10 cellular contexts compared by ENCODE assay signal in the genomic region with DNA sequence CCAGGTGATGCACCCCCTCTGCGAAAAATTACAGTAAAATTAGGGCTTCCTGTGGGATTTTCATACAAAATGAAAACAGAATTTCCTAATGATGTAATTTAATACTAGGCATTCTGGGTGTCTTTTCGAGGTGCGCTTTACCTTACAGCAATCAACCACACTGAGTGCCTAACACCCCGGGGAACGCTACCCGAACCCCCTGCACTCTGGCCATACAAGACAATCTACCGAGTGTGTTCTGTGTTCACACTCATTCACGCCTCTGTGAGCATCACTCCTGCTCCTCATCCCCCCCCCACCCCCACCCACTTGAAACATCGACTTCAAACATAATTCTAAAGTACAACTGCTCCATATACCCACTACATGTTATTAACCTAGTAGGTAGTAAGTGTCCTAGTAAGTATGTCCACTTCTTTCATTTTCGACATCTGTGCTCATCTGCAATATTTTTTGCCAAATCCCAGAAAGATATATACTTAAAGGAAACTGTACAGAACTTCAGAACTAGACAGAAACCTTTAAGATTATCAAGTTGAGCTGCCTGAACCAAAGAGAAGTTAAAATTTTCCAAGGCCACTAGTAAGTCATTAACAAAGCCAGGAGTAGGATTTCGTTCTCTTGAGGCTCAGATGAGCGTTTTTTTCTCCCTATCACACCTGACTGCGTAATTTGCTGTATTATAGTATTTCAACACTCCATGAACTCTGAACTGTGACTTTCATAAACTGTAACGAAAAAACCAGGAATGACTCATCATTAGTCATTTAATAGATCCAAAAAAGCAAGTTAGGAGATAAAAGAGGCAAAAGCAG.
DNase-seq lines count a peak whose midpoint lies in the region; ATAC-seq and TF ChIP-seq lines count a peak whose summit lies in the region.
"Had no signal": no experiment of that assay in that cellular context is flagged by ENCODE, and none has a peak within 500 bp of the region (broad histone marks: within the 10 kb centered on the region; RNA-seq: fewer than 3 reads in every experiment).

No MANE protein-coding gene starts in this region.

- H3K9me3 ChIP-seq in RWPE2 (ENCODE audit: severe bottlenecking) (no peaks in the 10 kb centered on the region), endodermal cell (ENCODE audit: control insufficient read depth, low read length) (no peaks in the 10 kb centered on the region)

- peaks cover 52% of the 10 kb centered on the region for H3K36me3 Mint-ChIP-seq in HFFc6 (ENCODE audit: low read depth)
- peaks cover 1% of the 10 kb centered on the region for H3K36me3 Mint-ChIP-seq in endodermal cell (ENCODE audit: low read depth)
- H3K36me3 Mint-ChIP-seq: activated CD8-positive, alpha-beta memory T cell treated with anti-CD3 and anti-CD28 coated beads, Interleukin-2, amount 10 ng/mL, durations not matched to agents 7 days and 5 days had no signal

- H3K27ac Mint-ChIP-seq in HFFc6 (peak overlapping the region; percentile 81), endodermal cell (no peak overlapping the region)
- H3K27ac Mint-ChIP-seq: activated CD8-positive, alpha-beta memory T cell treated with anti-CD3 and anti-CD28 coated beads, Interleukin-2, amount 10 ng/mL, durations not matched to agents 7 days and 5 days had no signal

- peaks cover 15% of the 10 kb centered on the region for H3K27me3 Mint-ChIP-seq in HFFc6 (ENCODE audit: insufficient read depth)
- no peaks in the 10 kb centered on the region for H3K27me3 Mint-ChIP-seq in endodermal cell (ENCODE audit: insufficient read depth)
- H3K27me3 Mint-ChIP-seq: activated CD8-positive, alpha-beta memory T cell treated with anti-CD3 and anti-CD28 coated beads, Interleukin-2, amount 10 ng/mL, durations not matched to agents 7 days and 5 days had no signal

- H3K27me3 ChIP-seq in RWPE2 (ENCODE audit: insufficient read depth, poor library complexity, severe bottlenecking) (no peaks in the 10 kb centered on the region), endodermal cell (ENCODE audit: control insufficient read depth, insufficient read depth, low read length, poor library complexity, severe bottlenecking) (no peaks in the 10 kb centered on the region)

- H3K27ac ChIP-seq in RWPE2 (ENCODE audit: poor library complexity, severe bottlenecking): peak overlapping the region; percentile 54
- H3K27ac ChIP-seq in endodermal cell (ENCODE audit: low read depth, low read length): no peak overlapping the region

- peak; percentile 66 for DNase-seq in HFFc6
- no peak for DNase-seq in RWPE2 (ENCODE audit: low spot score)
- DNase-seq in fibroblast of the conjunctiva (ENCODE audit: low read depth): peak; percentile 34
- peak; percentile 45 for DNase-seq in stromal cell of bone marrow (ENCODE audit: low read depth)
- no peak for DNase-seq in activated CD4-positive, alpha-beta T cell treated with anti-CD3 and anti-CD28 coated beads, Interleukin-2, amount 50 U/mL, for 1 hour
- no peak for DNase-seq in epidermal melanocyte (ENCODE audit: insufficient read length, low spot score)
- DNase-seq in endodermal cell: no peak
- DNase-seq: activated CD8-positive, alpha-beta memory T cell treated with anti-CD3 and anti-CD28 coated beads, Interleukin-2, amount 10 ng/mL, durations not matched to agents 7 days and 5 days; NCI-H1417 treated with DMSO at 0.1 percent for 48 hours; posterior cingulate gyrus had no signal

- TF ChIP-seq CTCF in HFFc6 (IDR thresholded peaks at IDR 0.05): no peak
- no peak for TF ChIP-seq CTCF in RWPE2 (IDR thresholded peaks at IDR 0.05; ENCODE audit: poor library complexity, severe bottlenecking)
- TF ChIP-seq CTCF in endodermal cell (conservative IDR thresholded peaks at IDR 0.05): no peak

- H3K4me1 Mint-ChIP-seq in HFFc6 (ENCODE audit: low read depth) (peaks cover 60% of the 10 kb centered on the region), endodermal cell (no peaks in the 10 kb centered on the region)
- H3K4me1 Mint-ChIP-seq: activated CD8-positive, alpha-beta memory T cell treated with anti-CD3 and anti-CD28 coated beads, Interleukin-2, amount 10 ng/mL, durations not matched to agents 7 days and 5 days had no signal

- H3K4me1 ChIP-seq in RWPE2 (ENCODE audit: insufficient read depth, poor library complexity, severe bottlenecking): peaks cover 14% of the 10 kb centered on the region
- H3K4me1 ChIP-seq in endodermal cell (ENCODE audit: control insufficient read depth, insufficient read depth, low read length): no peaks in the 10 kb centered on the region

- H3K4me3 ChIP-seq in RWPE2 (ENCODE audit: severe bottlenecking) (no peak overlapping the region), endodermal cell (ENCODE audit: low read length) (no peak overlapping the region)

- peak; percentile 71 for ATAC-seq in RWPE2 (ENCODE audit: low read depth)
- ATAC-seq: activated CD8-positive, alpha-beta memory T cell treated with anti-CD3 and anti-CD28 coated beads, Interleukin-2, amount 10 ng/mL, durations not matched to agents 7 days and 5 days had no signal

- 87 to 94% methylated on average over 12 to 14 of the region's 14 CpGs for WGBS in endodermal cell (ENCODE audit: insufficient coverage in 1 of 2, insufficient read length in 1 of 2), 2 experiments

- H3K9ac ChIP-seq in endodermal cell (ENCODE audit: extremely low read depth, low read length, poor library complexity, severe bottlenecking): no peak overlapping the region

- peak overlapping the region; percentile 27 for H3K4me3 Mint-ChIP-seq in HFFc6
- H3K4me3 Mint-ChIP-seq in endodermal cell: no peak overlapping the region
- H3K4me3 Mint-ChIP-seq: activated CD8-positive, alpha-beta memory T cell treated with anti-CD3 and anti-CD28 coated beads, Interleukin-2, amount 10 ng/mL, durations not matched to agents 7 days and 5 days had no signal

- H3K9me3 Mint-ChIP-seq in HFFc6 (no peaks in the 10 kb centered on the region), endodermal cell (no peaks in the 10 kb centered on the region)

- H3K36me3 ChIP-seq in RWPE2 (ENCODE audit: low read depth) (peaks cover 60% of the 10 kb centered on the region), endodermal cell (ENCODE audit: control insufficient read depth, insufficient read depth, low read length) (peaks cover 9% of the 10 kb centered on the region)

Comparison
In these comparisons a context has a peak if more than half of its experiments do, and no peak if none do; other contexts are left out.
1. DNase-seq: peak in HFFc6 (single experiment), fibroblast of the conjunctiva (single experiment) and stromal cell of bone marrow (single experiment); none in RWPE2 (single experiment), activated CD4-positive, alpha-beta T cell treated with anti-CD3 and anti-CD28 coated beads, Interleukin-2, amount 50 U/mL, for 1 hour (single experiment), epidermal melanocyte (single experiment) and endodermal cell (single experiment).